8 cellular contexts compared by ENCODE assay signal in the genomic region with DNA sequence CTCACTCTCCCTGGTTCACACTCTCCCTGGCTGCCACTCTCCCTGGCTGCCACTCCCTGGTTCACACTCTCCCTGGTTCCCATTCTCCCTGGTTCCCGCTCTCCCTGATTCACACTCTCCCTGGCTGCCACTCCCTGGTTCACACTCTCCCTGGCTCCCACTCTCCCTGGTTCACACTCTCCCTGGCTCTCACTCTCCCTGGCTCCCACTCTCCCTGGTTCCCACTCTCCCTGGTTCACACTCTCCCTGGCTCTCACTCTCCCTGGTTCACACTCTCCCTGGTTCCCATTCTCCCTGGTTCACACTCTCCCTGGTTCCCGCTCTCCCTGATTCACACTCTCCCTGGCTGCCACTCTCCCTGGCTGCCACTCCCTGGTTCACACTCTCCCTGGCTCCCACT. TPM values are rescaled to one million over a fixed set of nuclear protein-coding genes. Genes with fewer than 3 reads are reported as not detected.
DNase-seq lines count a peak whose midpoint lies in the region; ATAC-seq, FAIRE-seq and TF ChIP-seq lines count a peak whose summit lies in the region.
"Not testable (repeated sequence)": the region's sequence is repeated elsewhere in the genome, so short reads cannot be mapped to it uniquely, and the experiment has no call there.

No MANE protein-coding gene starts in this region.

- POLR2A ChIA-PET in HEK293 (lab: Yijun Ruan, JAX); HepG2 (lab: Yijun Ruan, JAX): not testable (repeated sequence)

- H3K36me3 Mint-ChIP-seq in memory B cell = peaks cover 28% of the 10 kb centered on the region
- peaks cover 39% of the 10 kb centered on the region for H3K36me3 Mint-ChIP-seq in stimulated activated memory B cell treated with anti-CD40 and anti-IgM and Interleukin-4, amounts not matched to agents 10 μg/mL and 1 μg/mL and 100 μg/mL, for 72 hours
- peaks cover 12 to 45% of the 10 kb centered on the region in 2 donors for H3K36me3 Mint-ChIP-seq in stimulated activated naive B cell treated with anti-CD40 and anti-IgM and Interleukin-4, amounts not matched to agents 10 μg/mL and 1 μg/mL and 100 μg/mL, for 72 hours

- CTCF ChIA-PET in HEK293 (lab: Yijun Ruan, JAX); HepG2 (lab: Yijun Ruan, JAX; ENCODE audit: low intra/inter-chr PET ratio, low total read pairs): not testable (repeated sequence)

- not testable (repeated sequence) for H3K27ac ChIP-seq in HEK293 (ENCODE audit: extremely low read depth, low read depth, low read length); coronary artery; HepG2 (ENCODE audit: extremely low read length, insufficient read depth, low read length)
- H3K27ac ChIP-seq in gastrocnemius medialis = peak overlapping the region; percentile 26 to 99 (median 99)

- 97% methylated on average over 2 of the region's 2 CpGs for WGBS in HepG2 (ENCODE audit: low lambda C conversion rate)

- H3K36me3 ChIP-seq in HEK293 (ENCODE audit: control insufficient read depth in 2 of 2, insufficient read depth in 1 of 2, low read length in 2 of 2); gastrocnemius medialis: not testable (repeated sequence)
- H3K36me3 ChIP-seq in HepG2 (replicated peaks in 1 of 2; ENCODE audit: control insufficient read depth in 1 of 2, insufficient read depth in 2 of 2, low read length in 2 of 2) = peaks cover 4 to 24% of the 10 kb centered on the region in 2 experiments; a peak in 4 of 5 replicates

- not testable (repeated sequence) for H3K4me2 ChIP-seq in HepG2 (ENCODE audit: low read depth, low read length)

- not testable (repeated sequence) for H3K9ac ChIP-seq in HepG2 (ENCODE audit: insufficient read depth, low read depth, low read length)

- H3K4me3 Mint-ChIP-seq in memory B cell; stimulated activated memory B cell treated with anti-CD40 and anti-IgM and Interleukin-4, amounts not matched to agents 10 μg/mL and 1 μg/mL and 100 μg/mL, for 72 hours; stimulated activated naive B cell treated with anti-CD40 and anti-IgM and Interleukin-4, amounts not matched to agents 10 μg/mL and 1 μg/mL and 100 μg/mL, for 72 hours: not testable (repeated sequence)

- not testable (repeated sequence) for TF ChIP-seq RAD21 in HepG2 (CRISPR knock-in tag; IDR thresholded peaks at IDR 0.05)

- H3K4me1 Mint-ChIP-seq in memory B cell = peaks cover 53% of the 10 kb centered on the region
- H3K4me1 Mint-ChIP-seq in stimulated activated memory B cell treated with anti-CD40 and anti-IgM and Interleukin-4, amounts not matched to agents 10 μg/mL and 1 μg/mL and 100 μg/mL, for 72 hours = peaks cover 66% of the 10 kb centered on the region
- H3K4me1 Mint-ChIP-seq in stimulated activated naive B cell treated with anti-CD40 and anti-IgM and Interleukin-4, amounts not matched to agents 10 μg/mL and 1 μg/mL and 100 μg/mL, for 72 hours = peaks cover 40 to 56% of the 10 kb centered on the region in 2 donors

- TF ChIP-seq EP300 in HepG2 (IDR thresholded peaks at IDR 0.05; ENCODE audit: low read depth in 2 of 2, low read length in 2 of 2); HepG2 (CRISPR knock-in tag; IDR thresholded peaks at IDR 0.05; ENCODE audit: borderline replicate concordance): not testable (repeated sequence)

- in situ Hi-C loops in HepG2 (cut with HindIII; ENCODE audit: extremely low pct_ligation_motif_present, low pct_unique_long_range_greater_than_20kb); gastrocnemius medialis (cut with MboI; ENCODE audit: low sequenced_read_pairs in 4 of 4): not testable (repeated sequence)

- not testable (repeated sequence) for H3K4me3 ChIP-seq in HEK293 (ENCODE audit: low read depth, low read length); coronary artery; HepG2 (replicated peaks in 1 of 3; ENCODE audit: insufficient read depth in 1 of 3, low read depth in 2 of 3, low read length in 3 of 3); gastrocnemius medialis

- H3K27ac Mint-ChIP-seq in memory B cell = peak overlapping the region; percentile 72
- H3K27ac Mint-ChIP-seq in stimulated activated memory B cell treated with anti-CD40 and anti-IgM and Interleukin-4, amounts not matched to agents 10 μg/mL and 1 μg/mL and 100 μg/mL, for 72 hours = peak overlapping the region; percentile 79
- peak overlapping the region; percentile 59 for H3K27ac Mint-ChIP-seq in stimulated activated naive B cell treated with anti-CD40 and anti-IgM and Interleukin-4, amounts not matched to agents 10 μg/mL and 1 μg/mL and 100 μg/mL, for 72 hours

- H2AFZ ChIP-seq in HepG2 (ENCODE audit: low read length) = not testable (repeated sequence)

- H3K27me3 ChIP-seq in HepG2 (ENCODE audit: control insufficient read depth in 1 of 2, insufficient read depth in 2 of 2, low read length in 2 of 2); gastrocnemius medialis: not testable (repeated sequence)

- DNase-seq in activated effector memory CD4-positive, alpha-beta T cell treated with anti-CD3 and anti-CD28 coated beads, Interleukin-2, amount 50 U/mL, for 16 hours = peak; percentile 8
- DNase-seq in coronary artery (ENCODE audit: low spot score) = peak; percentile 7
- not testable (repeated sequence) for DNase-seq in HepG2 (ENCODE audit: low spot score); memory B cell (ENCODE audit: low spot score in 2 of 2); gastrocnemius medialis; stimulated activated naive B cell treated with anti-CD40 and anti-IgM and Interleukin-4, amounts not matched to agents 10 μg/mL and 1 μg/mL and 100 μg/mL, for 72 hours

- not testable (repeated sequence) for H3K9me3 ChIP-seq in HEK293 (ENCODE audit: control insufficient read depth, insufficient read depth, low read depth, low read length); HepG2 (ENCODE audit: low read length); gastrocnemius medialis

- not testable (repeated sequence) for BruUV-seq in HepG2 (replicated peaks; lab: Mats Ljungman, UMichigan)

- ATAC-seq in HepG2; memory B cell (ENCODE audit: low read depth); gastrocnemius medialis; stimulated activated memory B cell treated with anti-CD40 and anti-IgM and Interleukin-4, amounts not matched to agents 10 μg/mL and 1 μg/mL and 100 μg/mL, for 72 hours; stimulated activated naive B cell treated with anti-CD40 and anti-IgM and Interleukin-4, amounts not matched to agents 10 μg/mL and 1 μg/mL and 100 μg/mL, for 72 hours (replicated peaks): not testable (repeated sequence)

- H3K4me1 ChIP-seq in HEK293 (ENCODE audit: control insufficient read depth, insufficient read depth, low read length) = not testable (repeated sequence)
- peaks cover 17% of the 10 kb centered on the region for H3K4me1 ChIP-seq in HepG2 (ENCODE audit: insufficient read depth, low read length)
- peaks cover 43 to 51% of the 10 kb centered on the region in 2 donors for H3K4me1 ChIP-seq in gastrocnemius medialis

- TF ChIP-seq POLR2A in HepG2 (IDR thresholded peaks at IDR 0.05; ENCODE audit: insufficient read depth in 1 of 2, low read depth in 2 of 2, low read length in 2 of 2); gastrocnemius medialis (IDR thresholded peaks at IDR 0.05): not testable (repeated sequence)

- not testable (repeated sequence) for TF ChIP-seq CTCF in HEK293 (tag by site-specific recombination; IDR thresholded peaks at IDR 0.05); coronary artery (IDR thresholded peaks at IDR 0.05); HepG2 (CRISPR knock-in tag; IDR thresholded peaks at IDR 0.05); gastrocnemius medialis (IDR thresholded peaks at IDR 0.05 in 4 of 5, conservative IDR thresholded peaks at IDR 0.05 in 1 of 5)

- not testable (repeated sequence) for H3K27me3 Mint-ChIP-seq in memory B cell; stimulated activated memory B cell treated with anti-CD40 and anti-IgM and Interleukin-4, amounts not matched to agents 10 μg/mL and 1 μg/mL and 100 μg/mL, for 72 hours; stimulated activated naive B cell treated with anti-CD40 and anti-IgM and Interleukin-4, amounts not matched to agents 10 μg/mL and 1 μg/mL and 100 μg/mL, for 72 hours

- H3K79me2 ChIP-seq in HepG2 (ENCODE audit: insufficient read depth, low read length) = peaks cover 87% of the 10 kb centered on the region

- not testable (repeated sequence) for H3K9me3 Mint-ChIP-seq in memory B cell
- H3K9me3 Mint-ChIP-seq in stimulated activated memory B cell treated with anti-CD40 and anti-IgM and Interleukin-4, amounts not matched to agents 10 μg/mL and 1 μg/mL and 100 μg/mL, for 72 hours = peaks cover 16% of the 10 kb centered on the region
- H3K9me3 Mint-ChIP-seq in stimulated activated naive B cell treated with anti-CD40 and anti-IgM and Interleukin-4, amounts not matched to agents 10 μg/mL and 1 μg/mL and 100 μg/mL, for 72 hours = peaks cover 7 to 11% of the 10 kb centered on the region in 2 donors

- H4K20me1 ChIP-seq in HepG2 (ENCODE audit: insufficient read depth, low read length) = peaks cover 54% of the 10 kb centered on the region

- intact Hi-C loops in HepG2 (cut with micrococcal nuclease; ENCODE audit: unreplicated experiment); gastrocnemius medialis (cut with DNase I; ENCODE audit: low total_unique reads): not testable (repeated sequence)

- FAIRE-seq in HepG2 (lab: Jason Lieb, UNC) = not testable (repeated sequence)

RNA-seq across cellular contexts. Expression of gene COQ8A, which starts 15.8 kb away (rescaled TPM):
- total RNA-seq in HepG2 (2016; rRNA removed; fragmentation: Illumina TruSeq; extraction: Trizol) (63.3 and 88.7 TPM in 2 replicates), gastrocnemius medialis (1,000 to 10,000 TPM in 3 of 4 donors, 100 to 1,000 TPM in 1; 950 to 2,403 (median 1,384) TPM)
- 25.9 and 28.8 TPM in 2 replicates for total RNA-seq in HepG2 (2016; cell fraction: cytosol; rRNA removed; fragmentation: Illumina TruSeq; extraction: Trizol; ENCODE audit: low read depth)
- 60.2 and 93.0 TPM in 2 replicates for total RNA-seq in HepG2 (2016; cell fraction: insoluble cytoplasmic fraction; rRNA removed; fragmentation: Illumina TruSeq; extraction: Trizol)
- total RNA-seq in HepG2 (2016; cell fraction: membrane; rRNA removed; fragmentation: Illumina TruSeq; extraction: Trizol) = 26.6 and 26.8 TPM in 2 replicates
- total RNA-seq in HepG2 (2016; cell fraction: nucleus; rRNA removed; fragmentation: Illumina TruSeq; extraction: Trizol) = 66.7 and 69.0 TPM in 2 replicates
- polyA plus RNA-seq in HepG2 (2011; rRNA removed) = 60.4 and 72.2 TPM in 2 replicates
- polyA plus RNA-seq in HepG2 (2011; cell fraction: cytosol; rRNA removed) = 53.6 and 65.9 TPM in 2 replicates
- 117 and 151 TPM in 2 replicates for polyA plus RNA-seq in HepG2 (2011; cell fraction: nucleus; rRNA removed)
- polyA plus RNA-seq in HepG2 (2012) = 69.4 and 75.0 TPM in 2 replicates
- 6.0 and 6.9 TPM in 2 replicates for polyA plus RNA-seq in HepG2 (2016; cell fraction: cytosol; fragmentation: Illumina TruSeq; extraction: Trizol; ENCODE audit: low read depth)
- polyA plus RNA-seq in HepG2 (2016; cell fraction: insoluble cytoplasmic fraction; fragmentation: Illumina TruSeq; extraction: Trizol; ENCODE audit: low read depth) = 55.2 and 65.3 TPM in 2 replicates
- 14.1 and 15.8 TPM in 2 replicates for polyA plus RNA-seq in HepG2 (2016; cell fraction: membrane; fragmentation: Illumina TruSeq; extraction: Trizol; ENCODE audit: low read depth)
- polyA plus RNA-seq in HepG2 (2016; cell fraction: nucleus; fragmentation: Illumina TruSeq; extraction: Trizol; ENCODE audit: insufficient read depth, low read depth) = 146 and 150 TPM in 2 replicates
- polyA minus RNA-seq in HepG2 (2011; rRNA and poly(A)+ RNA removed; ENCODE audit: low replicate concordance) = 30.4 and 75.1 TPM in 2 replicates
- polyA minus RNA-seq in HepG2 (2011; cell fraction: cytosol; rRNA and poly(A)+ RNA removed) = 31.1 and 31.3 TPM in 2 replicates
- polyA minus RNA-seq in HepG2 (2011; cell fraction: nucleus; rRNA and poly(A)+ RNA removed) = 28.2 and 38.1 TPM in 2 replicates

Comparison
In these comparisons a context has a peak if more than half of its experiments do, and no peak if none do; other contexts are left out.
1. RNA of gene COQ8A, which starts 15.8 kb away (total RNA-seq): 950 to 2,403 TPM in gastrocnemius medialis; 25.9 to 93.0 TPM in HepG2; every median in the first group is over 10 times any median in the second.
2. Peak in every context shown above with its lines, with median percentiles within 50 percentile points of each other: H3K27ac Mint-ChIP-seq.